Comparison of ENCODE assay signal across 10 cellular contexts in the genomic region with DNA sequence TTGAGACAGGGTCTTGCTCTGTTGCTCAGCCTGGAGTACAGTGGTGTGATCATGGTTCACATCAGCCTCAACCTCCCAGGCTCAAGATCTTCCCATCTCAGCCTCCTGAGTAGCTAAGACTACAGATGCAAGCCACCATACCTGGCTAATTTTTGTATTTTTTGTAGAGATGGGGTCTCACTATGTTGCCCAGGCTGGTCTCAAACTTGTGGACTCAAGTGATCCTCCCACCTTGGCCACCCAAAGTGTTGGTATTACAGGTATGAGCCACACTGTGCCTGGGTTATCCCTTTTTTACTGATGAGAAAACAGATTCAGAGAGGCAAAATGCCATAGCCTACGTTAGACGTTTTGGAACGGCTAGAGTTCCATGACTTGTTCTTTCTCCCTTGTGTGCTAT. TPM values are rescaled to one million over a fixed set of nuclear protein-coding genes. Genes with fewer than 3 reads are reported as not detected.
"Had no signal": no experiment of that assay in that cellular context is flagged by ENCODE, and none has a peak within 500 bp of the region (broad histone marks: within the 10 kb centered on the region; RNA-seq: fewer than 3 reads in every experiment).

No MANE protein-coding gene starts in this region.

- H3K27me3 Mint-ChIP-seq: IgD-negative memory B cell had no signal

- H3K27ac Mint-ChIP-seq: H9, HFFc6 had no signal

- H3K9ac ChIP-seq: GM23248 had no signal

- FAIRE-seq: H1, H54, HTR-8/SVneo had no signal

- H3K4me1 Mint-ChIP-seq: H9 had no signal

- DNase-seq: GM23248, H9, HCEC 1CT, HFFc6, KG1 had no signal

- H3K9me3 Mint-ChIP-seq: H9, HFFc6, IgD-negative memory B cell had no signal

- H3K4me3 Mint-ChIP-seq: H9, HFFc6, IgD-negative memory B cell had no signal

- H3K27ac ChIP-seq: GM23248 had no signal

- H3K4me3 ChIP-seq: GM23248 had no signal

- H2AFZ ChIP-seq: GM23248 had no signal

RNA-seq across cellular contexts. Expression of a gene that starts 41.6 kb away (rescaled TPM):
- total RNA-seq: GM23248, H1, H9, HT-29 had no signal
- polyA plus RNA-seq: GM23248, H1 had no signal
